ENCODE assay signal across 1 cellular context in the genomic region with DNA sequence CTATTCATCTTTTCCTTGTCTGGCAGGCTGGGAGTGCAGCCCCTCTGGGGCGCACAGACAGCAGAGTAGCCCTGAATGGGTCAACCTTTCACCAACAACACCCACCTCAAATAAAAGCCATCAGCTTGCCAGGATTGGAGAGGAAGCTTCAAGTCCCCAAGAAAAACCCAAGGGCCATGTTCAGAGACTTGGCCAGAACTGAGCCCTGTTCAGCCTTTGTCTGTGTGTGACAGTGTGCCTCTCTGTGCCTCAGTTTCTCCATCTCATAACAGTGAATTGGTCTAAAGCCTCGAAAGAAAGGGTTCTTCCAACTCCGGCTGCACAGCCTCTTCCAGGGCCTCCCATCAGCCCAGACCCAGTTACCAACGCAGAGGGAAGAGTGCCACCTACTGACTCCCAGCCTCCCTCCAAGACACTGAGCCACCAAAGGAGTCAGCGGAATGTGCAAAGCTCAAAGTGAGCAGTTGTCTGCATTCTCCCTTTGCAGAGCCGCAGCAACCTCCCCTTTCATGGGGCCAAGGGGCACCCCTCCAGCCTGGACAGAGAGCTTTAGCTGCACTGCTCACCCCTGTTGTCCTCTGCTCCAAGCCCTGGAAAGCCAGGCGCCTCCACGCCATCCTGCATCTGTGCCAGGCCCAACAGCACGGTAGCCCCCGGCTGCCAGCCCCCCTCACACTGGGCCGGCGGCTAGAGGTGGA.
TF ChIP-seq lines count a peak whose summit lies in the region.

No MANE protein-coding gene starts in this region.

TF ChIP-seq in K562, 482 proteins besides CTCF, POLR2A, EP300 and RAD21 (continued from another document):
- TF ChIP-seq, protein P1, sequence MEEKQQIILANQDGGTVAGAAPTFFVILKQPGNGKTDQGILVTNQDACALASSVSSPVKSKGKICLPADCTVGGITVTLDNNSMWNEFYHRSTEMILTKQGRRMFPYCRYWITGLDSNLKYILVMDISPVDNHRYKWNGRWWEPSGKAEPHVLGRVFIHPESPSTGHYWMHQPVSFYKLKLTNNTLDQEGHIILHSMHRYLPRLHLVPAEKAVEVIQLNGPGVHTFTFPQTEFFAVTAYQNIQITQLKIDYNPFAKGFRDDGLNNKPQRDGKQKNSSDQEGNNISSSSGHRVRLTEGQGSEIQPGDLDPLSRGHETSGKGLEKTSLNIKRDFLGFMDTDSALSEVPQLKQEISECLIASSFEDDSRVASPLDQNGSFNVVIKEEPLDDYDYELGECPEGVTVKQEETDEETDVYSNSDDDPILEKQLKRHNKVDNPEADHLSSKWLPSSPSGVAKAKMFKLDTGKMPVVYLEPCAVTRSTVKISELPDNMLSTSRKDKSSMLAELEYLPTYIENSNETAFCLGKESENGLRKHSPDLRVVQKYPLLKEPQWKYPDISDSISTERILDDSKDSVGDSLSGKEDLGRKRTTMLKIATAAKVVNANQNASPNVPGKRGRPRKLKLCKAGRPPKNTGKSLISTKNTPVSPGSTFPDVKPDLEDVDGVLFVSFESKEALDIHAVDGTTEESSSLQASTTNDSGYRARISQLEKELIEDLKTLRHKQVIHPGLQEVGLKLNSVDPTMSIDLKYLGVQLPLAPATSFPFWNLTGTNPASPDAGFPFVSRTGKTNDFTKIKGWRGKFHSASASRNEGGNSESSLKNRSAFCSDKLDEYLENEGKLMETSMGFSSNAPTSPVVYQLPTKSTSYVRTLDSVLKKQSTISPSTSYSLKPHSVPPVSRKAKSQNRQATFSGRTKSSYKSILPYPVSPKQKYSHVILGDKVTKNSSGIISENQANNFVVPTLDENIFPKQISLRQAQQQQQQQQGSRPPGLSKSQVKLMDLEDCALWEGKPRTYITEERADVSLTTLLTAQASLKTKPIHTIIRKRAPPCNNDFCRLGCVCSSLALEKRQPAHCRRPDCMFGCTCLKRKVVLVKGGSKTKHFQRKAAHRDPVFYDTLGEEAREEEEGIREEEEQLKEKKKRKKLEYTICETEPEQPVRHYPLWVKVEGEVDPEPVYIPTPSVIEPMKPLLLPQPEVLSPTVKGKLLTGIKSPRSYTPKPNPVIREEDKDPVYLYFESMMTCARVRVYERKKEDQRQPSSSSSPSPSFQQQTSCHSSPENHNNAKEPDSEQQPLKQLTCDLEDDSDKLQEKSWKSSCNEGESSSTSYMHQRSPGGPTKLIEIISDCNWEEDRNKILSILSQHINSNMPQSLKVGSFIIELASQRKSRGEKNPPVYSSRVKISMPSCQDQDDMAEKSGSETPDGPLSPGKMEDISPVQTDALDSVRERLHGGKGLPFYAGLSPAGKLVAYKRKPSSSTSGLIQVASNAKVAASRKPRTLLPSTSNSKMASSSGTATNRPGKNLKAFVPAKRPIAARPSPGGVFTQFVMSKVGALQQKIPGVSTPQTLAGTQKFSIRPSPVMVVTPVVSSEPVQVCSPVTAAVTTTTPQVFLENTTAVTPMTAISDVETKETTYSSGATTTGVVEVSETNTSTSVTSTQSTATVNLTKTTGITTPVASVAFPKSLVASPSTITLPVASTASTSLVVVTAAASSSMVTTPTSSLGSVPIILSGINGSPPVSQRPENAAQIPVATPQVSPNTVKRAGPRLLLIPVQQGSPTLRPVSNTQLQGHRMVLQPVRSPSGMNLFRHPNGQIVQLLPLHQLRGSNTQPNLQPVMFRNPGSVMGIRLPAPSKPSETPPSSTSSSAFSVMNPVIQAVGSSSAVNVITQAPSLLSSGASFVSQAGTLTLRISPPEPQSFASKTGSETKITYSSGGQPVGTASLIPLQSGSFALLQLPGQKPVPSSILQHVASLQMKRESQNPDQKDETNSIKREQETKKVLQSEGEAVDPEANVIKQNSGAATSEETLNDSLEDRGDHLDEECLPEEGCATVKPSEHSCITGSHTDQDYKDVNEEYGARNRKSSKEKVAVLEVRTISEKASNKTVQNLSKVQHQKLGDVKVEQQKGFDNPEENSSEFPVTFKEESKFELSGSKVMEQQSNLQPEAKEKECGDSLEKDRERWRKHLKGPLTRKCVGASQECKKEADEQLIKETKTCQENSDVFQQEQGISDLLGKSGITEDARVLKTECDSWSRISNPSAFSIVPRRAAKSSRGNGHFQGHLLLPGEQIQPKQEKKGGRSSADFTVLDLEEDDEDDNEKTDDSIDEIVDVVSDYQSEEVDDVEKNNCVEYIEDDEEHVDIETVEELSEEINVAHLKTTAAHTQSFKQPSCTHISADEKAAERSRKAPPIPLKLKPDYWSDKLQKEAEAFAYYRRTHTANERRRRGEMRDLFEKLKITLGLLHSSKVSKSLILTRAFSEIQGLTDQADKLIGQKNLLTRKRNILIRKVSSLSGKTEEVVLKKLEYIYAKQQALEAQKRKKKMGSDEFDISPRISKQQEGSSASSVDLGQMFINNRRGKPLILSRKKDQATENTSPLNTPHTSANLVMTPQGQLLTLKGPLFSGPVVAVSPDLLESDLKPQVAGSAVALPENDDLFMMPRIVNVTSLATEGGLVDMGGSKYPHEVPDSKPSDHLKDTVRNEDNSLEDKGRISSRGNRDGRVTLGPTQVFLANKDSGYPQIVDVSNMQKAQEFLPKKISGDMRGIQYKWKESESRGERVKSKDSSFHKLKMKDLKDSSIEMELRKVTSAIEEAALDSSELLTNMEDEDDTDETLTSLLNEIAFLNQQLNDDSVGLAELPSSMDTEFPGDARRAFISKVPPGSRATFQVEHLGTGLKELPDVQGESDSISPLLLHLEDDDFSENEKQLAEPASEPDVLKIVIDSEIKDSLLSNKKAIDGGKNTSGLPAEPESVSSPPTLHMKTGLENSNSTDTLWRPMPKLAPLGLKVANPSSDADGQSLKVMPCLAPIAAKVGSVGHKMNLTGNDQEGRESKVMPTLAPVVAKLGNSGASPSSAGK (IDR thresholded peaks at IDR 0.05): no peak
- TF ChIP-seq KDM4B (IDR thresholded peaks at IDR 0.05; ENCODE audit: borderline replicate concordance in 2 of 2, low read depth in 1 of 2): no peak
